In the genomic region with DNA sequence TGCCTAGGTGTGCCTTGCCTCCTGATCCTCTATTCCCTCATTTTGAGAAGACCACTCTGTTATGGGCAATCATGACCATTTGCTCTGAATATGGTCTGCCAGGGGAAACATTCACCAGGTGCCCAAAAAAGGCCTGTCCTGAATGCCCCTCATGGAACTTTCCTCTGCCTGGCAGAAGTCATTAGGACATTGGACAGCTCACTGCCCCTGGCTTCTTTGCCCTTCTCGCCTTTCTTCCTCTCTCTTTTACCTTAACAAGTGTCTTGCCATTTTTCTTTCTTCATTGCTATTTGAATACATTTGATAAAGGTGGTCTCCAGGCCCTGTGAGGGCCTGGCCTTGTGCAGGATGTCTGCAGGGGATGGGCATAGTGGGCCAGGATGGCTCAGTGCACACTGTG, we compare ENCODE assay signal across 30 cellular contexts. TPM values are rescaled to one million over a fixed set of nuclear protein-coding genes. Genes with fewer than 3 reads are reported as not detected.
"Had no signal": no experiment of that assay in that cellular context is flagged by ENCODE, and none has a peak within 500 bp of the region (broad histone marks: within the 10 kb centered on the region; RNA-seq: fewer than 3 reads in every experiment).

No MANE protein-coding gene starts in this region.

- H3K4me1 ChIP-seq: neural progenitor cell, parathyroid adenoma, psoas muscle, suprapubic skin, testis, tibial artery, transverse colon, upper lobe of right lung, uterus had no signal

- H3K36me3 ChIP-seq: neural progenitor cell, ovary, spleen, suprapubic skin, tibial artery, transverse colon, upper lobe of right lung, uterus had no signal

- H3K27ac ChIP-seq: neural progenitor cell, ovary, parathyroid adenoma, psoas muscle, skin epidermis, spleen, suprapubic skin, testis, tibial artery, transverse colon, upper lobe of right lung, uterus had no signal

- ATAC-seq: naive thymus-derived CD4-positive, alpha-beta T cell; natural killer cell; psoas muscle; right cardiac atrium; sciatic nerve; stimulated activated naive CD8-positive, alpha-beta T cell treated with anti-CD3 and anti-CD28 coated beads, Interleukin-15, amount 100 ng/mL, for 72 hours; upper lobe of right lung had no signal

- H3K4me3 ChIP-seq: neural progenitor cell, ovary, psoas muscle, skin epidermis, smooth muscle cell, spleen, suprapubic skin, testis, tibial artery, transverse colon, upper lobe of right lung, uterus had no signal

- DNase-seq: naive thymus-derived CD4-positive, alpha-beta T cell; natural killer cell; occipital lobe; ovary; posterior cingulate gyrus; psoas muscle; right cardiac atrium; spleen; stimulated activated CD4-positive, alpha-beta T cell treated with anti-CD3 and anti-CD28 coated beads, Interleukin-12 subunit alpha, Interleukin-12 subunit beta, amount 100 ng/mL, for 4 hours; stimulated activated CD4-positive, alpha-beta T cell treated with anti-CD3 and anti-CD28 coated beads, Interleukin-1b, Interleukin-23, amount 100 ng/mL, for 48 hours; stimulated activated CD4-positive, alpha-beta T cell treated with anti-CD3 and anti-CD28 coated beads, Interleukin-4, amount 100 ng/mL, for 1 hour; stimulated activated naive B cell treated with anti-CD40 and anti-IgM and Interleukin-4, amounts not matched to agents 10 μg/mL and 1 μg/mL and 100 μg/mL, for 72 hours; stimulated activated naive CD4-positive, alpha-beta T cell treated with Interleukin-2 at 50 U/mL for 16 hours; stimulated activated naive CD8-positive, alpha-beta T cell treated with anti-CD3 and anti-CD28 coated beads, Interleukin-15, amount 100 ng/mL, for 72 hours; substantia nigra; testis; tibial artery; transverse colon; upper lobe of right lung; uterus had no signal

- H3K9ac ChIP-seq: neural progenitor cell, parathyroid adenoma had no signal

- H3K4me2 ChIP-seq: neural progenitor cell, smooth muscle cell had no signal

- H2AFZ ChIP-seq: neural progenitor cell, parathyroid adenoma had no signal

- H3K9me3 ChIP-seq: ovary, psoas muscle, spleen, suprapubic skin, testis, tibial artery, transverse colon, upper lobe of right lung, uterus had no signal

- H3K27me3 ChIP-seq: neural progenitor cell, ovary, suprapubic skin, testis, tibial artery, transverse colon, upper lobe of right lung, uterus had no signal

- H3K79me2 ChIP-seq: parathyroid adenoma had no signal

RNA-seq across cellular contexts. Expression of a gene that starts 20.3 kb away (rescaled TPM):
- total RNA-seq: naive thymus-derived CD4-positive, alpha-beta T cell; natural killer cell; occipital lobe; ovary; progenitor cell of endocrine pancreas; psoas muscle; renal cortical epithelial cell; right cardiac atrium; sciatic nerve; suprapubic skin; transverse colon; upper lobe of right lung; urinary bladder; uterus had no signal
- polyA plus RNA-seq: naive thymus-derived CD4-positive, alpha-beta T cell; neural cell; ovary; psoas muscle; right cardiac atrium; smooth muscle cell had no signal
